Comparison of ENCODE assay signal across 16 cellular contexts in genomic region chr11:45777127-45777969, GRCh38. TPM values are rescaled to one million over a fixed set of nuclear protein-coding genes. Genes with fewer than 3 reads are reported as not detected.
DNase-seq lines count a peak whose midpoint lies in the region; ATAC-seq, FAIRE-seq and TF ChIP-seq lines count a peak whose summit lies in the region.
"Had no signal": no experiment of that assay in that cellular context is flagged by ENCODE, and none has a peak within 500 bp of the region (broad histone marks: within the 10 kb centered on the region; RNA-seq: fewer than 3 reads in every experiment).

No MANE protein-coding gene starts in this region.

- H3K79me2 ChIP-seq in HepG2 (ENCODE audit: insufficient read depth, low read length), result no peaks in the 10 kb centered on the region

- no peak for DNase-seq in HepG2 (ENCODE audit: low spot score)
- DNase-seq in ecto neural progenitor cell (ENCODE audit: low spot score), result peak; percentile 17
- peak in 1 of 3 donors; percentile 46 for DNase-seq in right lobe of liver
- no peak for DNase-seq in upper lobe of left lung
- DNase-seq: Caco-2, NCI-H1105 treated with DMSO at 0.1 percent for 48 hours, NCI-H187, Peyer's patch, Right ventricle myocardium superior had no signal

- H3K27me3 ChIP-seq in liver (ENCODE audit: control insufficient read depth in 4 of 4, insufficient read depth in 4 of 4, low read length in 3 of 4) (no peaks in the 10 kb centered on the region), HepG2 (ENCODE audit: control insufficient read depth in 1 of 2, insufficient read depth in 2 of 2, low read length in 2 of 2) (peaks cover 0 to 8% of the 10 kb centered on the region in 2 experiments; a peak in 2 of 5 replicates), right lobe of liver (no peaks in the 10 kb centered on the region), upper lobe of left lung (no peaks in the 10 kb centered on the region)
- H3K27me3 ChIP-seq: Peyer's patch had no signal

- no peak overlapping the region for H3K4me2 ChIP-seq in HepG2 (ENCODE audit: low read depth, low read length)
- H3K4me2 ChIP-seq: GM23338, KMS-11 had no signal

- H3K9me3 ChIP-seq in liver (ENCODE audit: control insufficient read depth in 4 of 4, low read length in 3 of 4) (no peaks in the 10 kb centered on the region), HepG2 (ENCODE audit: low read length) (no peaks in the 10 kb centered on the region), right lobe of liver (no peaks in the 10 kb centered on the region), upper lobe of left lung (no peaks in the 10 kb centered on the region)
- H3K9me3 ChIP-seq: Caco-2, Peyer's patch had no signal

- TF ChIP-seq RAD21 in liver (IDR thresholded peaks at IDR 0.05) (peak in 1 of 2 donors; percentile 8), HepG2 (CRISPR knock-in tag; IDR thresholded peaks at IDR 0.05) (no peak)

- no peaks in the 10 kb centered on the region for H4K20me1 ChIP-seq in HepG2 (ENCODE audit: insufficient read depth, low read length)

- FAIRE-seq in HepG2 (lab: Jason Lieb, UNC), result no peak
- FAIRE-seq: GM12891 had no signal

- no peak overlapping the region for H2AFZ ChIP-seq in HepG2 (ENCODE audit: low read length)
- H2AFZ ChIP-seq: GM23338 had no signal

- ATAC-seq in HepG2 (no peak), right lobe of liver (peak; percentile 76 to 84 (median 80)), upper lobe of left lung (ENCODE audit: low FRiP score in 2 of 2) (no peak), GM21723 (IDR thresholded peaks at IDR 0.05; ENCODE audit: unreplicated experiment) (no peak), GM18861 (IDR thresholded peaks at IDR 0.05; ENCODE audit: unreplicated experiment) (no peak), GM18867 (IDR thresholded peaks at IDR 0.05; ENCODE audit: unreplicated experiment) (no peak)
- ATAC-seq: GM23338 had no signal

- in situ Hi-C loops in HepG2 (cut with HindIII; ENCODE audit: extremely low pct_ligation_motif_present, low pct_unique_long_range_greater_than_20kb), result loop anchor here (10.0 kb wide), 1 partner anchor 443 kb away; no protein-coding TSS in a partner anchor

- H3K9ac ChIP-seq in liver (ENCODE audit: low read depth in 1 of 2, low read length in 2 of 2) (no peak overlapping the region), HepG2 (ENCODE audit: insufficient read depth, low read depth, low read length) (no peak overlapping the region)
- H3K9ac ChIP-seq: KMS-11 had no signal

- no peak for TF ChIP-seq EP300 in HepG2 (IDR thresholded peaks at IDR 0.05; ENCODE audit: low read depth in 2 of 2, low read length in 2 of 2)
- no peak for TF ChIP-seq EP300 in HepG2 (CRISPR knock-in tag; IDR thresholded peaks at IDR 0.05; ENCODE audit: borderline replicate concordance)
- TF ChIP-seq EP300 in upper lobe of left lung (IDR thresholded peaks at IDR 0.05), result no peak

- intact Hi-C loops in HepG2 (cut with micrococcal nuclease; ENCODE audit: unreplicated experiment), result no loop called here
- intact Hi-C loops in right lobe of liver (cut with DNase I), result no loop called here

- POLR2A ChIA-PET in HepG2 (lab: Yijun Ruan, JAX), result no interaction called here

- no TSS peak for BruUV-seq in HepG2 (replicated peaks; lab: Mats Ljungman, UMichigan)

- H3K4me3 ChIP-seq in liver (ENCODE audit: low read depth in 1 of 3, low read length in 3 of 3) (no peak overlapping the region), HepG2 (replicated peaks in 1 of 3; ENCODE audit: insufficient read depth in 1 of 3, low read depth in 2 of 3, low read length in 3 of 3) (no peak overlapping the region), right lobe of liver (peak overlapping the region in 1 of 3 donors; percentile 1), upper lobe of left lung (no peak overlapping the region)
- H3K4me3 ChIP-seq: GM23338, Peyer's patch had no signal

- TF ChIP-seq CTCF in liver (IDR thresholded peaks at IDR 0.05; ENCODE audit: low read depth, low read length, missing input control) (no peak), HepG2 (CRISPR knock-in tag; IDR thresholded peaks at IDR 0.05) (no peak), right lobe of liver (IDR thresholded peaks at IDR 0.05) (no peak), upper lobe of left lung (IDR thresholded peaks at IDR 0.05) (no peak)

- TF ChIP-seq POLR2A in HepG2 (IDR thresholded peaks at IDR 0.05; ENCODE audit: insufficient read depth in 1 of 2, low read depth in 2 of 2, low read length in 2 of 2) (no peak), right lobe of liver (IDR thresholded peaks at IDR 0.05) (peak; percentile 25), upper lobe of left lung (IDR thresholded peaks at IDR 0.05) (no peak)

- WGBS in liver, result 51% methylated on average over 9 of the region's 9 CpGs
- WGBS in HepG2 (ENCODE audit: low lambda C conversion rate), result 24% methylated on average over 9 of the region's 9 CpGs
- 35% methylated on average over 4 of the region's 9 CpGs for WGBS in right lobe of liver (ENCODE audit: insufficient coverage, low coverage, low lambda C conversion rate, missing lambda C conversion rate)
- 83 to 90% methylated on average over 9 of the region's 9 CpGs for WGBS in upper lobe of left lung, 2 donors

- H3K36me3 ChIP-seq in liver (ENCODE audit: control insufficient read depth in 4 of 4, insufficient read depth in 3 of 4, low read depth in 1 of 4, low read length in 3 of 4), result no peaks in the 10 kb centered on the region
- H3K36me3 ChIP-seq in HepG2 (replicated peaks in 1 of 2; ENCODE audit: control insufficient read depth in 1 of 2, insufficient read depth in 2 of 2, low read length in 2 of 2), result no peaks in the 10 kb centered on the region
- no peaks in the 10 kb centered on the region for H3K36me3 ChIP-seq in right lobe of liver
- no peaks in the 10 kb centered on the region for H3K36me3 ChIP-seq in upper lobe of left lung
- H3K36me3 ChIP-seq: Peyer's patch had no signal

- H3K4me1 ChIP-seq in liver (ENCODE audit: control insufficient read depth in 4 of 4, insufficient read depth in 4 of 4, low read length in 3 of 4) (peaks cover 2 to 22% (median 17%) of the 10 kb centered on the region in 4 donors), HepG2 (ENCODE audit: insufficient read depth, low read length) (peaks cover 13% of the 10 kb centered on the region; the same call in 1 of the 2 replicates), right lobe of liver (peaks cover 0 to 22% (median 7%) of the 10 kb centered on the region in 4 donors), upper lobe of left lung (peaks cover 0 to 4% (median under 1%) of the 10 kb centered on the region in 4 donors)
- H3K4me1 ChIP-seq: Caco-2 had no signal

- CTCF ChIA-PET in HepG2 (lab: Yijun Ruan, JAX; ENCODE audit: low intra/inter-chr PET ratio, low total read pairs), result no interaction called here

- H3K27ac ChIP-seq in liver (ENCODE audit: low read depth in 1 of 2, low read length in 2 of 2), result peak overlapping the region; percentile 59 to 61
- no peak overlapping the region for H3K27ac ChIP-seq in HepG2 (ENCODE audit: extremely low read length, insufficient read depth, low read length)
- peak overlapping the region; percentile 68 to 69 (median 69) for H3K27ac ChIP-seq in right lobe of liver
- no peak overlapping the region for H3K27ac ChIP-seq in upper lobe of left lung
- H3K27ac ChIP-seq: KMS-11, Peyer's patch had no signal

TF ChIP-seq in liver, 16 proteins besides CTCF, POLR2A, EP300 and RAD21 (continues in another document):
- TF ChIP-seq GABPA (IDR thresholded peaks at IDR 0.05 in 1 of 2, conservative IDR thresholded peaks at IDR 0.05 in 1 of 2), result peak in 1 of 2 donors; percentile 26
- TF ChIP-seq SP1 (IDR thresholded peaks at IDR 0.05), result peak; percentile 63
- peak; percentile 34 to 40 for TF ChIP-seq HNF4A (conservative IDR thresholded peaks at IDR 0.05)
- peak; percentile 24 for TF ChIP-seq NR2F2 (IDR thresholded peaks at IDR 0.05)
- no peak for TF ChIP-seq FOXA2 (IDR thresholded peaks at IDR 0.05)
- TF ChIP-seq RXRA (IDR thresholded peaks at IDR 0.05), result peak; percentile 89 to 91
- TF ChIP-seq YY1 (IDR thresholded peaks at IDR 0.05), result peak; percentile 68
- no peak for TF ChIP-seq HNF4G (IDR thresholded peaks at IDR 0.05)

RNA-seq across cellular contexts. Expression of gene SLC35C1, which starts 27.6 kb away (rescaled TPM):
- total RNA-seq in liver (10 to 100 TPM in 1 of 2 donors, 1 to 10 TPM in 1; 2.5 to 36.5 TPM), HepG2 (2016; rRNA removed; fragmentation: Illumina TruSeq; extraction: Trizol) (6.1 and 7.0 TPM in 2 replicates), right lobe of liver (100 to 1,000 TPM in 3 of 6 experiments, 10 to 100 TPM in 3; 11.6 to 134 (median 83.9) TPM), upper lobe of left lung (10 to 100 TPM; 18.3 to 50.9 (median 24.0) TPM)
- polyA plus RNA-seq in liver (10 to 100 TPM; 55.8 to 82.0 TPM), HepG2 (2011; rRNA removed) (2.6 and 2.9 TPM in 2 replicates)
- total RNA-seq in HepG2 (2016; cell fraction: cytosol; rRNA removed; fragmentation: Illumina TruSeq; extraction: Trizol; ENCODE audit: low read depth), result 2.8 and 3.3 TPM in 2 replicates
- total RNA-seq in HepG2 (2016; cell fraction: insoluble cytoplasmic fraction; rRNA removed; fragmentation: Illumina TruSeq; extraction: Trizol), result 5.8 and 7.5 TPM in 2 replicates
- total RNA-seq in HepG2 (2016; cell fraction: membrane; rRNA removed; fragmentation: Illumina TruSeq; extraction: Trizol), result 9.9 and 10.1 TPM in 2 replicates
- total RNA-seq in HepG2 (2016; cell fraction: nucleus; rRNA removed; fragmentation: Illumina TruSeq; extraction: Trizol), result 8.9 and 10.1 TPM in 2 replicates
- polyA plus RNA-seq in HepG2 (2011; cell fraction: cytosol; rRNA removed), result 1.8 and 3.3 TPM in 2 replicates
- 5.3 and 6.1 TPM in 2 replicates for polyA plus RNA-seq in HepG2 (2011; cell fraction: nucleus; rRNA removed)
- polyA plus RNA-seq in HepG2 (2012), result 5.5 and 7.2 TPM in 2 replicates
- 4.4 and 5.2 TPM in 2 replicates for polyA plus RNA-seq in HepG2 (2016; cell fraction: cytosol; fragmentation: Illumina TruSeq; extraction: Trizol; ENCODE audit: low read depth)
- polyA plus RNA-seq in HepG2 (2016; cell fraction: insoluble cytoplasmic fraction; fragmentation: Illumina TruSeq; extraction: Trizol; ENCODE audit: low read depth), result 8.6 and 9.4 TPM in 2 replicates
- polyA plus RNA-seq in HepG2 (2016; cell fraction: membrane; fragmentation: Illumina TruSeq; extraction: Trizol; ENCODE audit: low read depth), result 10.8 and 11.1 TPM in 2 replicates
- polyA plus RNA-seq in HepG2 (2016; cell fraction: nucleus; fragmentation: Illumina TruSeq; extraction: Trizol; ENCODE audit: insufficient read depth, low read depth), result 11.8 and 12.4 TPM in 2 replicates
- polyA minus RNA-seq in HepG2 (2011; rRNA and poly(A)+ RNA removed; ENCODE audit: low replicate concordance), result 22.9 and 26.1 TPM in 2 replicates
- 6.5 and 8.0 TPM in 2 replicates for polyA minus RNA-seq in HepG2 (2011; cell fraction: cytosol; rRNA and poly(A)+ RNA removed)
- polyA minus RNA-seq in HepG2 (2011; cell fraction: nucleus; rRNA and poly(A)+ RNA removed), result 3.4 and 5.5 TPM in 2 replicates

Comparison
In these comparisons a context has a peak if more than half of its experiments do, and no peak if none do; other contexts are left out.
1. H3K27ac ChIP-seq: peak in liver (2 of 2) and right lobe of liver (3 of 3); none in HepG2 (single experiment) and upper lobe of left lung (0 of 4).
2. ATAC-seq: peak in right lobe of liver (4 of 4); none in HepG2 (single experiment), upper lobe of left lung (0 of 2), GM21723 (single experiment), GM18861 (single experiment) and GM18867 (single experiment).